In genomic region chr18:8938817-8939216, GRCh38 we compare ENCODE assay signal across 1 cellular context.
A peak's percentile ranks its signal among the peaks of the same experiment; 100 is the strongest.
TF ChIP-seq lines count a peak whose summit lies in the region.

No MANE protein-coding gene starts in this region.

TF ChIP-seq in K562, 482 proteins besides CTCF, POLR2A, EP300 and RAD21 (continued from another document):
- TF ChIP-seq CHD2 (IDR thresholded peaks at IDR 0.05; ENCODE audit: low read depth, low read length) (peak; percentile 53), DDX20 (tag; IDR thresholded peaks at IDR 0.05; ENCODE audit: low read depth) (no peak), SMAD2 (IDR thresholded peaks at IDR 0.05; ENCODE audit: low read depth, low read length) (no peak), SMARCE1 (IDR thresholded peaks at IDR 0.05) (peak; percentile 55), JUND (IDR thresholded peaks at IDR 0.05; ENCODE audit: borderline replicate concordance, low read depth, low read length) (peak; percentile 60), JUND (tag; IDR thresholded peaks at IDR 0.05; ENCODE audit: borderline replicate concordance, low read depth, low read length) (peak; percentile 33; the same call in 1 of the 3 replicates), TRIM24 (IDR thresholded peaks at IDR 0.05) (0 out of 4 replicates have a peak, but pooled peaks of 1 of the 2 experiments have one; percentile 13)
